Comparison of ENCODE assay signal across 7 cellular contexts in the genomic region with DNA sequence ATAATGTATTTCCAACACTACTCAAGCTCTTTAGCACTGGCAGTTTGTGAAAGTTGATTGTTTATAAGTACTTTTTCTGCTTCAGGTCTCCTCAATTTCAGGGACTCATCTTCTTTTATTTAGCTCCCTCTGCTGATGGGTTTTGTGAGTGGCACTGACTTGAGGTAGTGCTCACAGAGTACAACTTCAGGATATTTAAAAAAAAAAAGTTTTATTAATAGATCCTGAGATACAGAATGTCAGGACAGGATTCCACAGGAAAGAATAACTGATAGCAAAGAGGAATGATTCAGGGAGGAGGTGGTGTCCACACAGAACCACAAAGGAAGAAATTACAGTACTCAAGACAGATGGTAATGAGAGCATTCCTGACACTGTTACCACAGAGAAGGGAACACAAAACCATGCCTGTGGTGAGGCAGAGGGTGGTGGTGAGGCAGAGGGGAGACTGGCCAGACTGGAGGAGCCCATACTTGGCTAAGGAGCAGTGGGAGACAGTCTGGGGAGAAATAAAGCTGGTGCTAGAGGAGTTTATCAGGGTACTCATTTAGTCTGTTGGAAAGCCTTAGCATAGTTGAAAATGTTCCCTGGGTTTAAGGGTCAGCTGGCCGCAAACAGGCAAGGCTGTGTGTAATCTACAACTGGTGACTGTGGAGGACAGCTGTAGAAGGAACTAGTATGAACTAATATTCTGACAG.
DNase-seq lines count a peak whose midpoint lies in the region; ATAC-seq and TF ChIP-seq lines count a peak whose summit lies in the region.

No MANE protein-coding gene starts in this region.

- TF ChIP-seq CTCF in brain microvascular endothelial cell (IDR thresholded peaks at IDR 0.05; ENCODE audit: low read depth, low read length, missing control alignments), result peak; percentile 69

- H3K27ac ChIP-seq in brain microvascular endothelial cell, result peak overlapping the region; percentile 79

- DNase-seq in DMS114 treated with DMSO at 0.1 percent for 48 hours (lab: John Stamatoyannopoulos, UW; ENCODE audit: unreplicated experiment) (peak; percentile 58), NCI-H526 treated with DMSO at 0.1 percent for 48 hours (lab: John Stamatoyannopoulos, UW) (peak; percentile 39), brain microvascular endothelial cell (peak; percentile 94), hippocampal formation (lab: John Stamatoyannopoulos, UW) (peak; percentile 23 to 86)

- ATAC-seq in GM21737 (IDR thresholded peaks at IDR 0.05; ENCODE audit: unreplicated experiment) (peak; percentile 54), GM18517 (IDR thresholded peaks at IDR 0.05; ENCODE audit: unreplicated experiment) (no peak)

- H3K36me3 ChIP-seq in brain microvascular endothelial cell (replicated peaks) (no peaks in the 10 kb centered on the region), skeletal muscle satellite cell (ENCODE audit: insufficient read depth, low read length) (no peaks in the 10 kb centered on the region)

- H3K4me3 ChIP-seq in brain microvascular endothelial cell (ENCODE audit: low read depth, low read length), result no peak overlapping the region
- H3K4me3 ChIP-seq in skeletal muscle satellite cell (ENCODE audit: low read length), result peak overlapping the region; percentile 19

- H3K4me1 ChIP-seq in skeletal muscle satellite cell (ENCODE audit: control insufficient read depth, insufficient read depth, low read length), result peaks cover 38% of the 10 kb centered on the region

- H3K9ac ChIP-seq in skeletal muscle satellite cell (ENCODE audit: low read depth, low read length), result peak overlapping the region; percentile 59

- H3K4me2 ChIP-seq in skeletal muscle satellite cell (ENCODE audit: low read length), result peak overlapping the region; percentile 70

- in situ Hi-C loops in brain microvascular endothelial cell (cut with HindIII; ENCODE audit: low pct_ligation_motif_present, low sequenced_read_pairs), result no loop called here

- H3K27me3 ChIP-seq in brain microvascular endothelial cell (replicated peaks) (no peaks in the 10 kb centered on the region), skeletal muscle satellite cell (ENCODE audit: control insufficient read depth, insufficient read depth, low read length) (no peaks in the 10 kb centered on the region)

- no peaks in the 10 kb centered on the region for H3K9me3 ChIP-seq in skeletal muscle satellite cell (replicated peaks; ENCODE audit: low read length)

Comparison
In these comparisons a context has a peak if more than half of its experiments do, and no peak if none do; other contexts are left out.
1. DNase-seq: peak in every context shown above with its lines; median percentile 94 in brain microvascular endothelial cell; 58 in DMS114 treated with DMSO at 0.1 percent for 48 hours; 54 in hippocampal formation; 39 in NCI-H526 treated with DMSO at 0.1 percent for 48 hours.